1 cellular context compared by ENCODE assay signal in genomic region chr1:11320153-11320936, GRCh38.
TF ChIP-seq lines count a peak whose summit lies in the region.

No MANE protein-coding gene starts in this region.

TF ChIP-seq in HCT116, 20 proteins besides CTCF, POLR2A, EP300 and RAD21 (continued from another document):
- TF ChIP-seq REST (IDR thresholded peaks at IDR 0.05; ENCODE audit: low read depth), result no peak
